In genomic region chr1:32806315-32806714, GRCh38 we compare ENCODE assay signal across 17 cellular contexts. TPM values are rescaled to one million over a fixed set of nuclear protein-coding genes. Genes with fewer than 3 reads are reported as not detected.
A peak's percentile ranks its signal among the peaks of the same experiment; 100 is the strongest.
DNase-seq lines count a peak whose midpoint lies in the region; ATAC-seq and TF ChIP-seq lines count a peak whose summit lies in the region.
"Had no signal": no experiment of that assay in that cellular context is flagged by ENCODE, and none has a peak within 500 bp of the region (broad histone marks: within the 10 kb centered on the region; RNA-seq: fewer than 3 reads in every experiment).

No MANE protein-coding gene starts in this region.

- H3K4me3 ChIP-seq in thyroid gland (replicated peaks in 1 of 3), result no peak overlapping the region
- H3K4me3 ChIP-seq: HAP-1, Peyer's patch had no signal

- no peak for ATAC-seq in T-helper 17 cell
- no peak for ATAC-seq in HG03159 (IDR thresholded peaks at IDR 0.05; ENCODE audit: unreplicated experiment)
- no peak for ATAC-seq in CD4-positive, alpha-beta T cell (ENCODE audit: poor library complexity)

- peak overlapping the region; percentile 39 for H3K27ac Mint-ChIP-seq in T-helper 17 cell
- H3K27ac Mint-ChIP-seq in CD4-positive, alpha-beta T cell, result no peak overlapping the region

- no peaks in the 10 kb centered on the region for H3K9me3 ChIP-seq in T-helper 17 cell (ENCODE audit: control insufficient read depth, low read length, poor library complexity, severe bottlenecking)
- no peaks in the 10 kb centered on the region for H3K9me3 ChIP-seq in thyroid gland
- no peaks in the 10 kb centered on the region for H3K9me3 ChIP-seq in CD4-positive, alpha-beta T cell (ENCODE audit: control insufficient read depth, low read length)
- H3K9me3 ChIP-seq: HAP-1, Peyer's patch had no signal

- H3K27me3 ChIP-seq in thyroid gland, result no peaks in the 10 kb centered on the region
- H3K27me3 ChIP-seq in CD4-positive, alpha-beta T cell (ENCODE audit: control insufficient read depth, insufficient read depth, low read length), result no peaks in the 10 kb centered on the region
- H3K27me3 ChIP-seq: Peyer's patch had no signal

- peaks cover 0 to 15% of the 10 kb centered on the region in 2 donors for H3K36me3 ChIP-seq in thyroid gland

- POLR2A ChIA-PET in CD4-positive, alpha-beta T cell (lab: Charles Lee), result no interaction called here

- no peak for TF ChIP-seq POLR2A in thyroid gland (IDR thresholded peaks at IDR 0.05)

- H3K4me1 Mint-ChIP-seq in T-helper 17 cell, result peaks cover 15% of the 10 kb centered on the region
- peaks cover 11% of the 10 kb centered on the region for H3K4me1 Mint-ChIP-seq in CD4-positive, alpha-beta T cell (ENCODE audit: low read depth)

- WGBS in thyroid gland, 2 donors, result 35 to 42% methylated on average over 5 of the region's 5 CpGs

- peak overlapping the region in 1 of 3 donors; percentile 43 for H3K27ac ChIP-seq in thyroid gland
- H3K27ac ChIP-seq in CD4-positive, alpha-beta T cell (ENCODE audit: low read depth, low read length), result no peak overlapping the region
- H3K27ac ChIP-seq: C4-2B, Peyer's patch had no signal

- H3K36me3 Mint-ChIP-seq in T-helper 17 cell (ENCODE audit: low read depth), result peaks cover 11% of the 10 kb centered on the region
- peaks cover 81% of the 10 kb centered on the region for H3K36me3 Mint-ChIP-seq in CD4-positive, alpha-beta T cell (ENCODE audit: low read depth)

- intact Hi-C loops in thyroid gland (cut with DNase I), result no loop called here
- intact Hi-C loops in CD4-positive, alpha-beta T cell (cut with DNase I, micrococcal nuclease), result no loop called here

- CTCF ChIA-PET in CD4-positive, alpha-beta T cell (lab: Charles Lee), result interaction anchor here (1.5 kb wide), 1 partner anchor 94 kb away, joined by 7 read pairs; no protein-coding TSS in a partner anchor

- H3K9me3 Mint-ChIP-seq in CD4-positive, alpha-beta T cell, result no peaks in the 10 kb centered on the region

- TF ChIP-seq CTCF in thyroid gland (IDR thresholded peaks at IDR 0.05), result no peak
- TF ChIP-seq CTCF in CD4-positive, alpha-beta T cell (IDR thresholded peaks at IDR 0.05), result no peak

- H3K27me3 Mint-ChIP-seq in T-helper 17 cell, result no peaks in the 10 kb centered on the region
- no peaks in the 10 kb centered on the region for H3K27me3 Mint-ChIP-seq in CD4-positive, alpha-beta T cell

- DNase-seq in DMS79 (lab: John Stamatoyannopoulos, UW) (peak; percentile 80), NCI-H187 (lab: John Stamatoyannopoulos, UW) (peak; percentile 32 to 57), T-helper 17 cell (no peak), thyroid gland (peak; percentile 72 to 84), NCI-H774 (lab: John Stamatoyannopoulos, UW) (no peak)
- no peak for DNase-seq in CD4-positive, alpha-beta T cell
- DNase-seq: AML-193; GDM1; NCI-H1092 treated with DMSO at 0.1 percent for 48 hours; NCI-H1694; NCI-H2171; NCI-H69; NK-92 treated with Interleukin-12 subunit alpha and Interleukin-12 subunit beta, amount 100 ng/mL, for 24 hours; Peyer's patch had no signal

- H3K4me3 Mint-ChIP-seq in T-helper 17 cell, result no peak overlapping the region
- H3K4me3 Mint-ChIP-seq in CD4-positive, alpha-beta T cell, result no peak overlapping the region

- peaks cover 18 to 20% of the 10 kb centered on the region in 2 donors for H3K4me1 ChIP-seq in thyroid gland
- H3K4me1 ChIP-seq: HAP-1, Peyer's patch had no signal

RNA-seq across cellular contexts. Expression of gene YARS1, which starts 10.8 kb away (rescaled TPM):
- total RNA-seq in T-helper 17 cell (10 to 100 TPM; 70.9 to 88.1 TPM), thyroid gland (10 to 100 TPM; 42.8 to 76.0 (median 50.3) TPM)
- total RNA-seq in CD4-positive, alpha-beta T cell, result 10 to 100 TPM; 67.6 to 73.2 TPM

RNA-seq across cellular contexts. Expression of gene S100PBP, which starts 11.1 kb away (rescaled TPM):
- 10 to 100 TPM; 32.5 to 35.5 TPM for total RNA-seq in T-helper 17 cell
- total RNA-seq in thyroid gland, result 10 to 100 TPM; 27.3 to 41.9 (median 34.7) TPM
- 10 to 100 TPM; 18.8 to 21.6 TPM for total RNA-seq in CD4-positive, alpha-beta T cell

Comparison
In these comparisons a context has a peak if more than half of its experiments do, and no peak if none do; other contexts are left out.
1. DNase-seq: peak in DMS79 (single experiment), NCI-H187 (2 of 2) and thyroid gland (2 of 2); none in T-helper 17 cell (0 of 3), CD4-positive, alpha-beta T cell (0 of 10) and NCI-H774 (single experiment).